Comparison of ENCODE assay signal across 26 cellular contexts in genomic region chr1:30739601-30740000, GRCh38. TPM values are rescaled to one million over a fixed set of nuclear protein-coding genes. Genes with fewer than 3 reads are reported as not detected.
DNase-seq lines count a peak whose midpoint lies in the region; ATAC-seq and TF ChIP-seq lines count a peak whose summit lies in the region.
"Had no signal": no experiment of that assay in that cellular context is flagged by ENCODE, and none has a peak within 500 bp of the region (broad histone marks: within the 10 kb centered on the region; RNA-seq: fewer than 3 reads in every experiment).

No MANE protein-coding gene starts in this region.

- TF ChIP-seq CTCF in activated CD8-positive, alpha-beta T cell treated with anti-CD3 and anti-CD28 coated beads for 36 hours (IDR thresholded peaks at IDR 0.05) = no peak
- TF ChIP-seq CTCF in foreskin keratinocyte (conservative IDR thresholded peaks at IDR 0.05) = no peak

- no peaks in the 10 kb centered on the region for H3K27me3 Mint-ChIP-seq in activated naive CD4-positive, alpha-beta T cell treated with anti-CD3 and anti-CD28 coated beads, Interleukin-2, amount 50 U/mL, for 24 hours
- H3K27me3 Mint-ChIP-seq in activated CD8-positive, alpha-beta T cell treated with anti-CD3 and anti-CD28 coated beads for 36 hours = no peaks in the 10 kb centered on the region
- peaks cover 18 to 29% (median 28%) of the 10 kb centered on the region in 3 donors for H3K27me3 Mint-ChIP-seq in immature natural killer cell (ENCODE audit: low read depth in 3 of 3)
- no peaks in the 10 kb centered on the region for H3K27me3 Mint-ChIP-seq in stimulated activated naive B cell treated with anti-CD40 and anti-IgM and Interleukin-4, amounts not matched to agents 10 μg/mL and 1 μg/mL and 100 μg/mL, for 72 hours

- H3K4me1 Mint-ChIP-seq in activated naive CD4-positive, alpha-beta T cell treated with anti-CD3 and anti-CD28 coated beads, Interleukin-2, amount 50 U/mL, for 24 hours = peaks cover 69% of the 10 kb centered on the region
- peaks cover 75% of the 10 kb centered on the region for H3K4me1 Mint-ChIP-seq in activated CD8-positive, alpha-beta T cell treated with anti-CD3 and anti-CD28 coated beads for 36 hours (ENCODE audit: low read depth)
- peaks cover 77 to 88% of the 10 kb centered on the region in 2 donors for H3K4me1 Mint-ChIP-seq in immature natural killer cell
- H3K4me1 Mint-ChIP-seq in stimulated activated naive B cell treated with anti-CD40 and anti-IgM and Interleukin-4, amounts not matched to agents 10 μg/mL and 1 μg/mL and 100 μg/mL, for 72 hours = peaks cover 60 to 98% of the 10 kb centered on the region in 2 donors

- peak overlapping the region; percentile 35 for H3K27ac Mint-ChIP-seq in activated naive CD4-positive, alpha-beta T cell treated with anti-CD3 and anti-CD28 coated beads, Interleukin-2, amount 50 U/mL, for 24 hours
- peak overlapping the region; percentile 74 for H3K27ac Mint-ChIP-seq in activated CD8-positive, alpha-beta T cell treated with anti-CD3 and anti-CD28 coated beads for 36 hours
- H3K27ac Mint-ChIP-seq in immature natural killer cell = peak overlapping the region; percentile 71 to 99 (median 90)
- peak overlapping the region; percentile 86 for H3K27ac Mint-ChIP-seq in stimulated activated naive B cell treated with anti-CD40 and anti-IgM and Interleukin-4, amounts not matched to agents 10 μg/mL and 1 μg/mL and 100 μg/mL, for 72 hours
- H3K27ac Mint-ChIP-seq: T-helper 1 cell treated with Interleukin-12 subunit alpha and Interleukin-12 subunit beta and Interleukin-4 antibody, amounts not matched to agents 30 μg/mL and 1 μg/mL, for 36 hours had no signal

- DNase-seq in activated naive CD4-positive, alpha-beta T cell (lab: John Stamatoyannopoulos, UW) = no peak
- DNase-seq in activated CD8-positive, alpha-beta T cell treated with anti-CD3 and anti-CD28 coated beads for 36 hours = no peak
- no peak for DNase-seq in immature natural killer cell
- no peak for DNase-seq in stimulated activated naive B cell treated with anti-CD40 and anti-IgM and Interleukin-4, amounts not matched to agents 10 μg/mL and 1 μg/mL and 100 μg/mL, for 72 hours
- no peak for DNase-seq in head of caudate nucleus
- no peak for DNase-seq in foreskin keratinocyte
- DNase-seq in RKO (ENCODE audit: low spot score) = no peak
- DNase-seq: ACHN; activated CD4-positive, alpha-beta T cell treated with anti-CD3 and anti-CD28 coated beads, Interleukin-2, amount 50 U/mL, for 4 hours; activated T-cell treated with anti-CD3 and anti-CD28 coated beads, Interleukin-2, amount 50 U/mL, for 1 hour; adrenal gland; brain microvascular endothelial cell; esophagus squamous epithelium; H7; mammary epithelial cell; MG63; NCI-H1436; NCI-H510A treated with DMSO at 0.1 percent for 48 hours; ovary; uterus; WERI-Rb-1 had no signal

- H3K4me1 ChIP-seq in foreskin keratinocyte = peaks cover 16% of the 10 kb centered on the region
- H3K4me1 ChIP-seq: right atrium auricular region, uterus had no signal

- peaks cover 18% of the 10 kb centered on the region for H3K36me3 Mint-ChIP-seq in activated naive CD4-positive, alpha-beta T cell treated with anti-CD3 and anti-CD28 coated beads, Interleukin-2, amount 50 U/mL, for 24 hours
- H3K36me3 Mint-ChIP-seq in activated CD8-positive, alpha-beta T cell treated with anti-CD3 and anti-CD28 coated beads for 36 hours (ENCODE audit: low read depth) = peaks cover 79% of the 10 kb centered on the region
- peaks cover 55 to 72% (median 61%) of the 10 kb centered on the region in 3 donors for H3K36me3 Mint-ChIP-seq in immature natural killer cell
- peaks cover 80 to 97% of the 10 kb centered on the region in 2 donors for H3K36me3 Mint-ChIP-seq in stimulated activated naive B cell treated with anti-CD40 and anti-IgM and Interleukin-4, amounts not matched to agents 10 μg/mL and 1 μg/mL and 100 μg/mL, for 72 hours

- POLR2A ChIA-PET in activated CD8-positive, alpha-beta T cell treated with anti-CD3 and anti-CD28 coated beads for 36 hours (lab: Charles Lee) = interaction anchor here (1.8 to 36.3 kb wide), 3 partner anchors 12 to 19 kb away, joined by 6 to 671 read pairs (median 6); partner anchors contain the start of gene LAPTM5

- intact Hi-C loops in activated CD8-positive, alpha-beta T cell treated with anti-CD3 and anti-CD28 coated beads for 36 hours (cut with micrococcal nuclease) = no loop called here
- intact Hi-C loops in head of caudate nucleus (cut with DNase I) = no loop called here

- H3K27me3 ChIP-seq in foreskin keratinocyte = no peaks in the 10 kb centered on the region
- H3K27me3 ChIP-seq: adrenal gland, brain microvascular endothelial cell, MG63, ovary, right atrium auricular region, uterus had no signal

- no peak for ATAC-seq in activated CD8-positive, alpha-beta T cell treated with anti-CD3 and anti-CD28 coated beads for 36 hours
- no peak for ATAC-seq in stimulated activated naive B cell treated with anti-CD40 and anti-IgM and Interleukin-4, amounts not matched to agents 10 μg/mL and 1 μg/mL and 100 μg/mL, for 72 hours (replicated peaks)
- ATAC-seq in foreskin keratinocyte = no peak

- no peak overlapping the region for H3K27ac ChIP-seq in foreskin keratinocyte
- H3K27ac ChIP-seq: adrenal gland, brain microvascular endothelial cell, C4-2B, esophagus squamous epithelium, ovary, right atrium auricular region, uterus, WERI-Rb-1 had no signal

- CTCF ChIA-PET in activated CD8-positive, alpha-beta T cell treated with anti-CD3 and anti-CD28 coated beads for 36 hours (lab: Charles Lee) = no interaction called here

- H3K4me3 Mint-ChIP-seq in activated naive CD4-positive, alpha-beta T cell treated with anti-CD3 and anti-CD28 coated beads, Interleukin-2, amount 50 U/mL, for 24 hours = no peak overlapping the region
- no peak overlapping the region for H3K4me3 Mint-ChIP-seq in activated CD8-positive, alpha-beta T cell treated with anti-CD3 and anti-CD28 coated beads for 36 hours
- H3K4me3 Mint-ChIP-seq in immature natural killer cell = peak overlapping the region in 1 of 5 donors; percentile 65
- H3K4me3 Mint-ChIP-seq in stimulated activated naive B cell treated with anti-CD40 and anti-IgM and Interleukin-4, amounts not matched to agents 10 μg/mL and 1 μg/mL and 100 μg/mL, for 72 hours = no peak overlapping the region
- H3K4me3 Mint-ChIP-seq: T-helper 1 cell treated with Interleukin-12 subunit alpha and Interleukin-12 subunit beta and Interleukin-4 antibody, amounts not matched to agents 30 μg/mL and 1 μg/mL, for 36 hours had no signal

- no peaks in the 10 kb centered on the region for H3K9me3 Mint-ChIP-seq in activated naive CD4-positive, alpha-beta T cell treated with anti-CD3 and anti-CD28 coated beads, Interleukin-2, amount 50 U/mL, for 24 hours
- H3K9me3 Mint-ChIP-seq in activated CD8-positive, alpha-beta T cell treated with anti-CD3 and anti-CD28 coated beads for 36 hours = no peaks in the 10 kb centered on the region
- peaks cover 0 to 8% (median 4%) of the 10 kb centered on the region in 6 donors for H3K9me3 Mint-ChIP-seq in immature natural killer cell
- H3K9me3 Mint-ChIP-seq in stimulated activated naive B cell treated with anti-CD40 and anti-IgM and Interleukin-4, amounts not matched to agents 10 μg/mL and 1 μg/mL and 100 μg/mL, for 72 hours = no peaks in the 10 kb centered on the region
- H3K9me3 Mint-ChIP-seq: T-helper 1 cell treated with Interleukin-12 subunit alpha and Interleukin-12 subunit beta and Interleukin-4 antibody, amounts not matched to agents 30 μg/mL and 1 μg/mL, for 36 hours had no signal

RNA-seq across cellular contexts. Expression of gene MATN1, which starts 16.2 kb away (rescaled TPM):
- 1 to 10 TPM in 1 of 2 experiments, under 1 TPM in 1; 0.45 to 1.4 TPM for total RNA-seq in activated CD8-positive, alpha-beta T cell treated with anti-CD3 and anti-CD28 coated beads for 36 hours
- polyA plus RNA-seq in immature natural killer cell = not detected
- total RNA-seq in foreskin keratinocyte = 0.07 and 0.14 TPM in 2 replicates
- 0.07 TPM in 1 of 2 replicates, not detected in the other for polyA plus RNA-seq in foreskin keratinocyte
- total RNA-seq: esophagus squamous epithelium, mammary epithelial cell, right atrium auricular region had no signal

RNA-seq across cellular contexts. Expression of gene LAPTM5, which starts 18.0 kb away (rescaled TPM):
- total RNA-seq in activated CD8-positive, alpha-beta T cell treated with anti-CD3 and anti-CD28 coated beads for 36 hours = 100 to 1,000 TPM; 229 to 237 TPM
- polyA plus RNA-seq in immature natural killer cell (100 to 1,000 TPM; 464 to 744 (median 541) TPM), foreskin keratinocyte (0.02 and 0.04 TPM in 2 replicates)
- total RNA-seq in foreskin keratinocyte = not detected in 2 replicates
- total RNA-seq: G401 had no signal

Comparison
In these comparisons a context has a peak if more than half of its experiments do, and no peak if none do; other contexts are left out.
1. H3K27ac Mint-ChIP-seq: peak in every context shown above with its lines; median percentile 90 in immature natural killer cell; 86 in stimulated activated naive B cell treated with anti-CD40 and anti-IgM and Interleukin-4, amounts not matched to agents 10 μg/mL and 1 μg/mL and 100 μg/mL, for 72 hours; 74 in activated CD8-positive, alpha-beta T cell treated with anti-CD3 and anti-CD28 coated beads for 36 hours; 35 in activated naive CD4-positive, alpha-beta T cell treated with anti-CD3 and anti-CD28 coated beads, Interleukin-2, amount 50 U/mL, for 24 hours.
2. RNA of gene LAPTM5, which starts 18.0 kb away (total RNA-seq): 229 to 237 TPM in activated CD8-positive, alpha-beta T cell treated with anti-CD3 and anti-CD28 coated beads for 36 hours; not detected in foreskin keratinocyte; every median in the first group is over 100 times any median in the second.